In genomic region chr7:103915958-103916357, GRCh38 we compare ENCODE assay signal across 16 cellular contexts.
DNase-seq lines count a peak whose midpoint lies in the region; ATAC-seq and TF ChIP-seq lines count a peak whose summit lies in the region.
"Had no signal": no experiment of that assay in that cellular context is flagged by ENCODE, and none has a peak within 500 bp of the region (broad histone marks: within the 10 kb centered on the region; RNA-seq: fewer than 3 reads in every experiment).

No MANE protein-coding gene starts in this region.

- H3F3A ChIP-seq in SK-N-SH (replicated peaks; ENCODE audit: insufficient read depth) = no peaks in the 10 kb centered on the region

- TF ChIP-seq CTCF in SK-N-SH (IDR thresholded peaks at IDR 0.05) = no peak
- no peak for TF ChIP-seq CTCF in brain microvascular endothelial cell (IDR thresholded peaks at IDR 0.05; ENCODE audit: low read depth, low read length, missing control alignments)
- no peak for TF ChIP-seq CTCF in kidney epithelial cell (IDR thresholded peaks at IDR 0.05; ENCODE audit: insufficient read depth, low read length, poor library complexity, severe bottlenecking)

- no peak overlapping the region for H2AFZ ChIP-seq in SK-N-SH (ENCODE audit: low read depth)

- no peaks in the 10 kb centered on the region for H4K20me1 ChIP-seq in SK-N-SH (ENCODE audit: insufficient read depth)

- H3K9me2 ChIP-seq in SK-N-SH = no peaks in the 10 kb centered on the region

- no peak for TF ChIP-seq RAD21 in SK-N-SH (IDR thresholded peaks at IDR 0.05; ENCODE audit: low read length)

- WGBS in SK-N-SH (ENCODE audit: low lambda C conversion rate) = 0% methylated on average over 1 of the region's 1 CpG

- H3K36me3 ChIP-seq in SK-N-SH (replicated peaks in 1 of 2; ENCODE audit: control insufficient read depth in 1 of 2, insufficient read depth in 2 of 2, low read length in 1 of 2) (no peaks in the 10 kb centered on the region), brain microvascular endothelial cell (replicated peaks) (no peaks in the 10 kb centered on the region), kidney epithelial cell (ENCODE audit: control insufficient read depth, insufficient read depth, low read length) (no peaks in the 10 kb centered on the region)
- H3K36me3 ChIP-seq: tibial artery had no signal

- ATAC-seq in SK-N-SH treated with all-trans-retinoic acid at 6 μM for 48 hours = no peak
- ATAC-seq in GM18870 (IDR thresholded peaks at IDR 0.05; ENCODE audit: unreplicated experiment) = no peak
- no peak for ATAC-seq in HG03175 (IDR thresholded peaks at IDR 0.05; ENCODE audit: unreplicated experiment)

- POLR2A ChIA-PET in SK-N-SH (lab: Yijun Ruan, JAX) = no interaction called here

- no peaks in the 10 kb centered on the region for H3K4me1 ChIP-seq in SK-N-SH (ENCODE audit: control insufficient read depth in 1 of 2, insufficient read depth in 2 of 2, low read depth in 1 of 2, low read length in 1 of 2)
- H3K4me1 ChIP-seq: tibial artery had no signal

- H3K27me3 ChIP-seq in SK-N-SH (ENCODE audit: insufficient read depth) (no peaks in the 10 kb centered on the region), brain microvascular endothelial cell (replicated peaks) (no peaks in the 10 kb centered on the region), kidney epithelial cell (ENCODE audit: control insufficient read depth, insufficient read depth, low read length) (no peaks in the 10 kb centered on the region)
- H3K27me3 ChIP-seq: tibial artery had no signal

- H3K4me2 ChIP-seq in SK-N-SH = no peak overlapping the region

- H3K9ac ChIP-seq in SK-N-SH = no peak overlapping the region

- no peak for TF ChIP-seq EP300 in SK-N-SH (IDR thresholded peaks at IDR 0.05; ENCODE audit: borderline replicate concordance in 1 of 2, low read depth in 1 of 2, low read length in 1 of 2)

- H3K27ac ChIP-seq in SK-N-SH (ENCODE audit: low read depth in 2 of 2, low read length in 1 of 2) (no peak overlapping the region), brain microvascular endothelial cell (no peak overlapping the region)
- H3K27ac ChIP-seq: tibial artery, VCaP had no signal

- CTCF ChIA-PET in SK-N-SH (lab: Yijun Ruan, JAX) = no interaction called here

- DNase-seq in SK-N-SH = no peak
- DNase-seq in HS-5 (ENCODE audit: low read depth) = peak; percentile 6
- peak; percentile 65 for DNase-seq in brain microvascular endothelial cell
- peak; percentile 21 for DNase-seq in kidney epithelial cell (ENCODE audit: low read depth)
- DNase-seq in amygdala (lab: John Stamatoyannopoulos, UW) = no peak
- DNase-seq: activated CD8-positive, alpha-beta memory T cell treated with anti-CD3 and anti-CD28 coated beads, Interleukin-2, amount 50 U/mL, for 4 hours; activated naive CD4-positive, alpha-beta T cell treated with anti-CD3 and anti-CD28 coated beads for 36 hours; NCI-H1048; NCI-H2227 treated with DMSO at 0.1 percent for 48 hours; retina; stimulated activated CD4-positive, alpha-beta T cell treated with anti-CD3 and anti-CD28 coated beads, Interleukin-2, amount 100 ng/mL, for 24 hours; tibial artery had no signal

- no peaks in the 10 kb centered on the region for H3K9me3 ChIP-seq in SK-N-SH
- H3K9me3 ChIP-seq: tibial artery had no signal

- no peak overlapping the region for H3K4me3 ChIP-seq in SK-N-SH (ENCODE audit: low read depth in 2 of 2, low read length in 1 of 2)
- no peak overlapping the region for H3K4me3 ChIP-seq in brain microvascular endothelial cell (ENCODE audit: low read depth, low read length)
- no peak overlapping the region for H3K4me3 ChIP-seq in kidney epithelial cell (ENCODE audit: low read depth, low read length)
- H3K4me3 ChIP-seq: tibial artery had no signal

- in situ Hi-C loops in brain microvascular endothelial cell (cut with HindIII; ENCODE audit: low pct_ligation_motif_present, low sequenced_read_pairs) = no loop called here

- no peaks in the 10 kb centered on the region for H3K79me2 ChIP-seq in SK-N-SH (ENCODE audit: insufficient read depth)

TF ChIP-seq in SK-N-SH, 30 proteins besides CTCF, POLR2A, EP300 and RAD21:
- TF ChIP-seq MEF2A (IDR thresholded peaks at IDR 0.05; ENCODE audit: borderline replicate concordance, low read depth) = 0 out of 2 replicates have a peak, but pooled peaks have one; percentile 7
- no peak for TF ChIP-seq PBX3 (IDR thresholded peaks at IDR 0.05)

TF ChIP-seq in SK-N-SH treated with all-trans-retinoic acid at 6 μM for 48 hours, 23 proteins besides CTCF, POLR2A, EP300 and RAD21:
- TF ChIP-seq PATZ1 (CRISPR knock-in tag; IDR thresholded peaks at IDR 0.05; ENCODE audit: borderline replicate concordance) = no peak

Comparison
In these comparisons a context has a peak if more than half of its experiments do, and no peak if none do; other contexts are left out.
1. DNase-seq: peak in HS-5 (single experiment), brain microvascular endothelial cell (single experiment) and kidney epithelial cell (single experiment); none in SK-N-SH (single experiment) and amygdala (0 of 56).